Comparison of ENCODE assay signal across 1 cellular context in genomic region chr4:37981425-37981824, GRCh38.
TF ChIP-seq lines count a peak whose summit lies in the region.

No MANE protein-coding gene starts in this region.

TF ChIP-seq in SK-N-SH, 30 proteins besides CTCF, POLR2A, EP300 and RAD21 (continued from another document):
- no peak for TF ChIP-seq USF2 (IDR thresholded peaks at IDR 0.05; ENCODE audit: borderline replicate concordance, low read depth, low read length)
